Comparison of ENCODE assay signal across 22 cellular contexts in genomic region chr2:81991282-81991681, GRCh38.
A peak's percentile ranks its signal among the peaks of the same experiment; 100 is the strongest.
DNase-seq lines count a peak whose midpoint lies in the region; ATAC-seq and TF ChIP-seq lines count a peak whose summit lies in the region.
"Had no signal": no experiment of that assay in that cellular context is flagged by ENCODE, and none has a peak within 500 bp of the region (broad histone marks: within the 10 kb centered on the region; RNA-seq: fewer than 3 reads in every experiment).

No MANE protein-coding gene starts in this region.

- peaks cover 26% of the 10 kb centered on the region for H3K9me3 Mint-ChIP-seq in endodermal cell

- H3K9me2 ChIP-seq in MM.1S (replicated peaks; ENCODE audit: insufficient read depth, low read length) = no peaks in the 10 kb centered on the region

- peaks cover 4% of the 10 kb centered on the region; the same call in 1 of the 2 replicates for H3K4me1 ChIP-seq in MM.1S (ENCODE audit: low read length)
- no peaks in the 10 kb centered on the region for H3K4me1 ChIP-seq in endodermal cell (ENCODE audit: control insufficient read depth, insufficient read depth, low read length)
- no peaks in the 10 kb centered on the region for H3K4me1 ChIP-seq in upper lobe of right lung
- H3K4me1 ChIP-seq: BLaER1, Caco-2, HAP-1 had no signal

- DNase-seq in Caki2 (ENCODE audit: low read depth) (peak; percentile 32), MM.1S (no peak), endodermal cell (no peak), kidney tubule cell (ENCODE audit: low spot score) (peak; percentile 36), SW 1271 (lab: John Stamatoyannopoulos, UW) (no peak), NOMO-1 treated with dmso at 0.1 percent for 144 hours (lab: John Stamatoyannopoulos, UW; ENCODE audit: unreplicated experiment) (no peak), upper lobe of right lung (no peak)
- no peak for DNase-seq in stimulated activated CD4-positive, alpha-beta T cell treated with anti-CD3 and anti-CD28 coated beads, Interleukin-1b, Interleukin-23, amount 100 ng/mL, for 48 hours
- DNase-seq: Caco-2; CD4-positive, CD25-positive, alpha-beta regulatory T cell; CD8-positive, alpha-beta T cell; DMS 273 treated with DMSO at 0.1 percent for 48 hours; DMS79; EL; GDM1; HFFc6 had no signal

- no peak overlapping the region for H3K27ac Mint-ChIP-seq in endodermal cell
- H3K27ac Mint-ChIP-seq: B cell; CD4-positive, CD25-positive, alpha-beta regulatory T cell; CD8-positive, alpha-beta T cell; GM23338; HFFc6 had no signal

- ATAC-seq in upper lobe of right lung = no peak
- ATAC-seq: CD8-positive, alpha-beta T cell; GM12878; GM23338 had no signal

- no peaks in the 10 kb centered on the region for H3K27me3 ChIP-seq in MM.1S (replicated peaks; ENCODE audit: insufficient read depth, low read length)
- H3K27me3 ChIP-seq in endodermal cell (ENCODE audit: control insufficient read depth, insufficient read depth, low read length, poor library complexity, severe bottlenecking) = no peaks in the 10 kb centered on the region
- no peaks in the 10 kb centered on the region for H3K27me3 ChIP-seq in upper lobe of right lung
- H3K27me3 ChIP-seq: BLaER1 had no signal

- H3F3A ChIP-seq in MM.1S (ENCODE audit: insufficient read depth, low read length) = no peaks in the 10 kb centered on the region

- H2AFZ ChIP-seq in MM.1S (ENCODE audit: low read length) = 0 out of 2 replicates have a peak overlapping the region, but pooled peaks have one; percentile 8
- H2AFZ ChIP-seq: GM23338 had no signal

- H3K9me3 ChIP-seq in MM.1S (replicated peaks; ENCODE audit: insufficient read depth, low read length) = no peaks in the 10 kb centered on the region
- peaks cover 63% of the 10 kb centered on the region for H3K9me3 ChIP-seq in endodermal cell (ENCODE audit: control insufficient read depth, low read length)
- no peaks in the 10 kb centered on the region for H3K9me3 ChIP-seq in upper lobe of right lung
- H3K9me3 ChIP-seq: Caco-2, HAP-1 had no signal

- intact Hi-C loops in upper lobe of right lung (cut with DNase I) = no loop called here

- TF ChIP-seq CTCF in MM.1S (IDR thresholded peaks at IDR 0.05; ENCODE audit: low read length) = no peak
- TF ChIP-seq CTCF in endodermal cell (conservative IDR thresholded peaks at IDR 0.05) = no peak
- TF ChIP-seq CTCF in upper lobe of right lung (IDR thresholded peaks at IDR 0.05) = no peak

- no peak overlapping the region for H3K4me2 ChIP-seq in MM.1S (ENCODE audit: low read depth, low read length)
- H3K4me2 ChIP-seq: BLaER1, GM23338 had no signal

- no peaks in the 10 kb centered on the region for H4K20me1 ChIP-seq in MM.1S (ENCODE audit: insufficient read depth, low read length)
- H4K20me1 ChIP-seq: BLaER1 had no signal

- no peaks in the 10 kb centered on the region for H3K79me2 ChIP-seq in MM.1S (ENCODE audit: low read length)

- H3K36me3 ChIP-seq in MM.1S (replicated peaks; ENCODE audit: insufficient read depth, low read length) (no peaks in the 10 kb centered on the region), endodermal cell (ENCODE audit: control insufficient read depth, insufficient read depth, low read length) (peaks cover 65% of the 10 kb centered on the region), upper lobe of right lung (no peaks in the 10 kb centered on the region)
- H3K36me3 ChIP-seq: BLaER1, HAP-1 had no signal

- H3K9ac ChIP-seq in MM.1S (ENCODE audit: low read length) = no peak overlapping the region
- no peak overlapping the region for H3K9ac ChIP-seq in endodermal cell (ENCODE audit: extremely low read depth, low read length, poor library complexity, severe bottlenecking)
- H3K9ac ChIP-seq: BLaER1 had no signal

- H3K36me3 Mint-ChIP-seq in endodermal cell (ENCODE audit: low read depth) = peaks cover 65% of the 10 kb centered on the region
- H3K36me3 Mint-ChIP-seq: CD4-positive, CD25-positive, alpha-beta regulatory T cell; CD8-positive, alpha-beta T cell had no signal

- in situ Hi-C loops in Caki2 (cut with HindIII; ENCODE audit: low pct_unique_long_range_greater_than_20kb, low sequenced_read_pairs) = no loop called here

- H3K4me1 Mint-ChIP-seq in endodermal cell = no peaks in the 10 kb centered on the region
- H3K4me1 Mint-ChIP-seq: B cell; CD4-positive, CD25-positive, alpha-beta regulatory T cell; GM23338 had no signal

- no peak overlapping the region for H3K4me3 Mint-ChIP-seq in endodermal cell
- H3K4me3 Mint-ChIP-seq: B cell; CD4-positive, CD25-positive, alpha-beta regulatory T cell; CD8-positive, alpha-beta T cell; GM23338; HFFc6 had no signal

- H3K27me3 Mint-ChIP-seq in endodermal cell (ENCODE audit: insufficient read depth) = no peaks in the 10 kb centered on the region
- H3K27me3 Mint-ChIP-seq: B cell; CD4-positive, CD25-positive, alpha-beta regulatory T cell had no signal

- H3K27ac ChIP-seq in MM.1S (ENCODE audit: low read length) = no peak overlapping the region
- no peak overlapping the region for H3K27ac ChIP-seq in endodermal cell (ENCODE audit: low read depth, low read length)
- H3K27ac ChIP-seq in upper lobe of right lung = no peak overlapping the region
- H3K27ac ChIP-seq: BLaER1, C4-2B had no signal

- 92 to 97% methylated on average over 2 of the region's 2 CpGs for WGBS in endodermal cell (ENCODE audit: insufficient coverage in 1 of 2, insufficient read length in 1 of 2), 2 experiments

- H3K4me3 ChIP-seq in MM.1S (ENCODE audit: low read length) = no peak overlapping the region
- peak overlapping the region; percentile 2 for H3K4me3 ChIP-seq in endodermal cell (ENCODE audit: low read length)
- H3K4me3 ChIP-seq in upper lobe of right lung = no peak overlapping the region
- H3K4me3 ChIP-seq: BLaER1, GM12878, GM23338, HAP-1 had no signal

Comparison
In these comparisons a context has a peak if more than half of its experiments do, and no peak if none do; other contexts are left out.
1. DNase-seq: peak in Caki2 (single experiment) and kidney tubule cell (single experiment); none in MM.1S (single experiment), endodermal cell (single experiment), stimulated activated CD4-positive, alpha-beta T cell treated with anti-CD3 and anti-CD28 coated beads, Interleukin-1b, Interleukin-23, amount 100 ng/mL, for 48 hours (single experiment), SW 1271 (0 of 2), NOMO-1 treated with dmso at 0.1 percent for 144 hours (single experiment) and upper lobe of right lung (single experiment).